27 cellular contexts compared by ENCODE assay signal in genomic region chr12:75460194-75460593, GRCh38.
"Had no signal": no experiment of that assay in that cellular context is flagged by ENCODE, and none has a peak within 500 bp of the region (broad histone marks: within the 10 kb centered on the region; RNA-seq: fewer than 3 reads in every experiment).

No MANE protein-coding gene starts in this region.

- H3K36me3 Mint-ChIP-seq: activated naive CD8-positive, alpha-beta T cell had no signal

- H3K27me3 ChIP-seq: adrenal gland, ascending aorta, brain microvascular endothelial cell, esophagus muscularis mucosa, gastrocnemius medialis, neutrophil, pancreas had no signal

- H3K27ac Mint-ChIP-seq: activated B cell treated with CpG ODN at 0.5 μM for 24 hours; activated CD4-positive, alpha-beta memory T cell treated with anti-CD3 and anti-CD28 coated beads for 36 hours; activated CD4-positive, alpha-beta T cell treated with anti-CD3 and anti-CD28 coated beads for 36 hours; activated naive CD8-positive, alpha-beta T cell; activated T-helper 1 cell treated with anti-CD3 and anti-CD28 coated beads, Interleukin-12 subunit alpha, Interleukin-12 subunit beta, Interleukin-2, Interleukin-4 antibody, amounts not matched to agents 30 ng/mL and 10 ng/mL and 1 ng/mL, durations not matched to agents 14 hours and 24 hours and 36 hours; mesothelial cell of epicardium; nephron had no signal

- H3K27me3 Mint-ChIP-seq: activated B cell treated with CpG ODN at 0.5 μM for 24 hours; activated CD4-positive, alpha-beta memory T cell treated with anti-CD3 and anti-CD28 coated beads for 36 hours; activated CD4-positive, alpha-beta T cell treated with anti-CD3 and anti-CD28 coated beads for 36 hours; activated naive CD8-positive, alpha-beta T cell had no signal

- H3K4me3 Mint-ChIP-seq: activated B cell treated with CpG ODN at 0.5 μM for 24 hours; activated CD4-positive, alpha-beta memory T cell treated with anti-CD3 and anti-CD28 coated beads for 36 hours; activated CD4-positive, alpha-beta T cell treated with anti-CD3 and anti-CD28 coated beads for 36 hours; activated naive CD8-positive, alpha-beta T cell; activated T-helper 1 cell treated with anti-CD3 and anti-CD28 coated beads, Interleukin-12 subunit alpha, Interleukin-12 subunit beta, Interleukin-2, Interleukin-4 antibody, amounts not matched to agents 30 ng/mL and 10 ng/mL and 1 ng/mL, durations not matched to agents 14 hours and 24 hours and 36 hours; mesothelial cell of epicardium; nephron had no signal

- H3K4me3 ChIP-seq: adrenal gland, ascending aorta, esophagus muscularis mucosa, gastrocnemius medialis, pancreas, psoas muscle had no signal

- H3K4me1 Mint-ChIP-seq: activated B cell treated with CpG ODN at 0.5 μM for 24 hours, nephron had no signal

- H3K4me1 ChIP-seq: ascending aorta, esophagus muscularis mucosa, gastrocnemius medialis, pancreas, psoas muscle had no signal

- H3K36me3 ChIP-seq: adrenal gland, ascending aorta, brain microvascular endothelial cell, esophagus muscularis mucosa, gastrocnemius medialis, neutrophil, pancreas had no signal

- H3K9me3 ChIP-seq: adrenal gland, gastrocnemius medialis, pancreas had no signal

- H3K27ac ChIP-seq: adrenal gland, ascending aorta, brain microvascular endothelial cell, esophagus muscularis mucosa, gastrocnemius medialis, neutrophil, pancreas, psoas muscle had no signal

- DNase-seq: activated B cell treated with CpG ODN at 0.5 μM for 24 hours; activated CD4-positive, alpha-beta memory T cell treated with anti-CD3 and anti-CD28 coated beads for 36 hours; activated CD4-positive, alpha-beta T cell treated with anti-CD3 and anti-CD28 coated beads for 36 hours; activated gamma-delta T cell treated with Interleukin-2 at 50 U/mL for 16 hours; adrenal gland; brain microvascular endothelial cell; caudate nucleus; dermis blood vessel endothelial cell; effector memory CD4-positive, alpha-beta T cell; gastrocnemius medialis; hypothalamus; left ventricle myocardium superior; mammary epithelial cell; pancreas; psoas muscle; right cardiac atrium; stimulated activated CD4-positive, alpha-beta T cell treated with anti-CD3 and anti-CD28 coated beads, Interleukin-4, amount 100 ng/mL, for 4 hours; stimulated activated naive CD8-positive, alpha-beta T cell treated with anti-CD3 and anti-CD28 coated beads, Interleukin-15, Interleukin-2, amounts not matched to agents 100 U/mL and 50 U/mL, for 24 hours; T-helper 1 cell; T1000 had no signal

- ATAC-seq: activated CD4-positive, alpha-beta T cell treated with anti-CD3 and anti-CD28 coated beads for 36 hours; gastrocnemius medialis; left ventricle myocardium superior; pancreas; psoas muscle; right cardiac atrium; stimulated activated naive CD8-positive, alpha-beta T cell treated with anti-CD3 and anti-CD28 coated beads, Interleukin-15, Interleukin-2, amounts not matched to agents 100 U/mL and 50 U/mL, for 24 hours had no signal
